25 cellular contexts compared by ENCODE assay signal in the genomic region with DNA sequence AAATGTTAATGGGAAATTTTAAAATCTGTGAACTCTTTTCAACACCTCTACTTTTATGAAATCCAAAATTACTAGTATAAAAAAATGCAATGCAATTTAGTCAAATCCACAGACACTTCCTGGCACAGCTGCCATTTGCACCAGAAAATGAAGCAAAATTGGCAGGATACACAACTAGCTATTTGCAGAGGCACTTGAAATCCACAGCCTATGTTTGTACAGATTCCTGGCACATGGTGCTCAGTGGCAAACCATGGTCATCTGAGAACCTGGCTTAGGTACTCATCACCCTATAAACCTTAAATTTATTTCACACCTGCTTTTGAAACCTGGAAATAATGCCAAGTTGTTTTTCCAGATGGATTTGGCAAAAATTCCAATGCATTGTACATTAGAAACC. TPM values are rescaled to one million over a fixed set of nuclear protein-coding genes. Genes with fewer than 3 reads are reported as not detected.
DNase-seq lines count a peak whose midpoint lies in the region; ATAC-seq and TF ChIP-seq lines count a peak whose summit lies in the region.
"Had no signal": no experiment of that assay in that cellular context is flagged by ENCODE, and none has a peak within 500 bp of the region (broad histone marks: within the 10 kb centered on the region; RNA-seq: fewer than 3 reads in every experiment).

No MANE protein-coding gene starts in this region.

- DNase-seq in heart left ventricle (peak in 1 of 5 donors; percentile 12), Right ventricle myocardium inferior (ENCODE audit: missing footprints) (no peak), NCI-H146 (lab: John Stamatoyannopoulos, UW) (peak; percentile 66), NCI-H69 (lab: John Stamatoyannopoulos, UW) (peak; percentile 73), superior temporal gyrus (ENCODE audit: extremely low spot score) (peak; percentile 64), ascending aorta (ENCODE audit: low spot score in 2 of 2) (no peak), SK-N-SH (no peak)
- no peak for DNase-seq in stimulated activated CD4-positive, alpha-beta T cell treated with anti-CD3 and anti-CD28 coated beads, Interleukin-4, amount 100 ng/mL, for 1 hour
- DNase-seq: activated CD4-positive, alpha-beta T cell treated with anti-CD3 and anti-CD28 coated beads for 1 hour; activated CD8-positive, alpha-beta memory T cell treated with anti-CD3 and anti-CD28 coated beads for 24 hours; activated T-cell treated with anti-CD3 and anti-CD28 coated beads, Interleukin-2, amount 50 U/mL, for 4 hours; aorta; H7; MM.1S; NCI-H1930; stimulated activated CD4-positive, alpha-beta T cell treated with anti-CD3 and anti-CD28 coated beads, Interleukin-1b, Interleukin-23, amount 100 ng/mL, for 48 hours; stimulated activated naive CD4-positive, alpha-beta T cell; SW 1271; transverse colon had no signal

- TF ChIP-seq POLR2A in heart left ventricle (IDR thresholded peaks at IDR 0.05), result no peak

- no peaks in the 10 kb centered on the region for H3K36me3 ChIP-seq in heart left ventricle
- H3K36me3 ChIP-seq in ascending aorta, result no peaks in the 10 kb centered on the region
- H3K36me3 ChIP-seq in SK-N-SH (replicated peaks in 1 of 2; ENCODE audit: control insufficient read depth in 1 of 2, insufficient read depth in 2 of 2, low read length in 1 of 2), result no peaks in the 10 kb centered on the region
- H3K36me3 ChIP-seq: neural progenitor cell, transverse colon had no signal

- intact Hi-C loops in heart left ventricle (cut with DNase I) (no loop called here), Right ventricle myocardium inferior (cut with DNase I) (no loop called here), ascending aorta (cut with DNase I) (no loop called here)

- H3K9me3 ChIP-seq in heart left ventricle (no peaks in the 10 kb centered on the region), ascending aorta (no peaks in the 10 kb centered on the region), SK-N-SH (no peaks in the 10 kb centered on the region)
- H3K9me3 ChIP-seq: transverse colon had no signal

- H3K9ac ChIP-seq in SK-N-SH, result no peak overlapping the region
- H3K9ac ChIP-seq: neural progenitor cell had no signal

- no peaks in the 10 kb centered on the region for H3K9me2 ChIP-seq in SK-N-SH

- CTCF ChIA-PET in SK-N-SH (lab: Yijun Ruan, JAX), result interaction anchor here (0.8 to 1.1 kb wide), 2 partner anchors 63 to 191 kb away, joined by 3 read pairs; no protein-coding TSS in a partner anchor

- no peaks in the 10 kb centered on the region for H3F3A ChIP-seq in SK-N-SH (replicated peaks; ENCODE audit: insufficient read depth)

- H3K4me3 ChIP-seq in heart left ventricle, result no peak overlapping the region
- no peak overlapping the region for H3K4me3 ChIP-seq in ascending aorta
- no peak overlapping the region for H3K4me3 ChIP-seq in SK-N-SH (ENCODE audit: low read depth in 2 of 2, low read length in 1 of 2)
- H3K4me3 ChIP-seq: neural progenitor cell, transverse colon had no signal

- no peak for TF ChIP-seq RAD21 in SK-N-SH (IDR thresholded peaks at IDR 0.05; ENCODE audit: low read length)

- peaks cover 0 to 23% (median 4%) of the 10 kb centered on the region in 12 donors for H3K4me1 ChIP-seq in heart left ventricle
- no peaks in the 10 kb centered on the region for H3K4me1 ChIP-seq in ascending aorta
- no peaks in the 10 kb centered on the region for H3K4me1 ChIP-seq in SK-N-SH (ENCODE audit: control insufficient read depth in 1 of 2, insufficient read depth in 2 of 2, low read depth in 1 of 2, low read length in 1 of 2)
- H3K4me1 ChIP-seq: neural progenitor cell, transverse colon had no signal

- H3K79me2 ChIP-seq in SK-N-SH (ENCODE audit: insufficient read depth), result no peaks in the 10 kb centered on the region

- POLR2A ChIA-PET in SK-N-SH (lab: Yijun Ruan, JAX), result no interaction called here

- ATAC-seq in heart left ventricle, result peak; percentile 54 to 74 (median 72)
- ATAC-seq in Right ventricle myocardium inferior, result no peak
- ATAC-seq: activated T-cell treated with anti-CD3 and anti-CD28 coated beads, Interleukin-2, amount 50 U/mL, for 4 hours had no signal

- no peak overlapping the region for H2AFZ ChIP-seq in SK-N-SH (ENCODE audit: low read depth)

- H3K27ac ChIP-seq in heart left ventricle, result peak overlapping the region in 1 of 12 donors; percentile 17
- H3K27ac ChIP-seq in ascending aorta, result no peak overlapping the region
- no peak overlapping the region for H3K27ac ChIP-seq in SK-N-SH (ENCODE audit: low read depth in 2 of 2, low read length in 1 of 2)
- H3K27ac ChIP-seq: neural progenitor cell, RWPE1, transverse colon had no signal

- no peaks in the 10 kb centered on the region for H4K20me1 ChIP-seq in SK-N-SH (ENCODE audit: insufficient read depth)

- TF ChIP-seq CTCF in heart left ventricle (IDR thresholded peaks at IDR 0.05), result no peak
- TF ChIP-seq CTCF in ascending aorta (IDR thresholded peaks at IDR 0.05), result no peak
- no peak for TF ChIP-seq CTCF in SK-N-SH (IDR thresholded peaks at IDR 0.05)

- no peaks in the 10 kb centered on the region for H3K27me3 ChIP-seq in heart left ventricle
- H3K27me3 ChIP-seq in ascending aorta, result no peaks in the 10 kb centered on the region
- H3K27me3 ChIP-seq in SK-N-SH (ENCODE audit: insufficient read depth), result no peaks in the 10 kb centered on the region
- H3K27me3 ChIP-seq: neural progenitor cell, transverse colon had no signal

- TF ChIP-seq EP300 in SK-N-SH (IDR thresholded peaks at IDR 0.05; ENCODE audit: borderline replicate concordance in 1 of 2, low read depth in 1 of 2, low read length in 1 of 2), result no peak

- no peak overlapping the region for H3K4me2 ChIP-seq in SK-N-SH
- H3K4me2 ChIP-seq: neural progenitor cell had no signal

TF ChIP-seq in SK-N-SH, 30 proteins besides CTCF, POLR2A, EP300 and RAD21 (continues in another document):
- TF ChIP-seq RFX5 (IDR thresholded peaks at IDR 0.05; ENCODE audit: low read length) (no peak), MXI1 (IDR thresholded peaks at IDR 0.05; ENCODE audit: low read depth, low read length) (no peak), RXRA (IDR thresholded peaks at IDR 0.05; ENCODE audit: borderline replicate concordance, low read depth) (no peak), GATA2 (CRISPR knock-in tag; IDR thresholded peaks at IDR 0.05) (no peak), YY1 (IDR thresholded peaks at IDR 0.05; ENCODE audit: low read depth) (no peak), FOXM1 (IDR thresholded peaks at IDR 0.05; ENCODE audit: low read depth) (no peak), ELF1 (IDR thresholded peaks at IDR 0.05) (no peak), SIN3A (IDR thresholded peaks at IDR 0.05; ENCODE audit: borderline replicate concordance, low read depth, low read length) (no peak), NRF1 (IDR thresholded peaks at IDR 0.05; ENCODE audit: low read depth, low read length) (no peak)
- TF ChIP-seq, protein P1, sequence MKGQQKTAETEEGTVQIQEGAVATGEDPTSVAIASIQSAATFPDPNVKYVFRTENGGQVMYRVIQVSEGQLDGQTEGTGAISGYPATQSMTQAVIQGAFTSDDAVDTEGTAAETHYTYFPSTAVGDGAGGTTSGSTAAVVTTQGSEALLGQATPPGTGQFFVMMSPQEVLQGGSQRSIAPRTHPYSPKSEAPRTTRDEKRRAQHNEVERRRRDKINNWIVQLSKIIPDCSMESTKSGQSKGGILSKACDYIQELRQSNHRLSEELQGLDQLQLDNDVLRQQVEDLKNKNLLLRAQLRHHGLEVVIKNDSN (IDR thresholded peaks at IDR 0.05; ENCODE audit: borderline replicate concordance, low read depth), result no peak
- TF ChIP-seq, protein P2, sequence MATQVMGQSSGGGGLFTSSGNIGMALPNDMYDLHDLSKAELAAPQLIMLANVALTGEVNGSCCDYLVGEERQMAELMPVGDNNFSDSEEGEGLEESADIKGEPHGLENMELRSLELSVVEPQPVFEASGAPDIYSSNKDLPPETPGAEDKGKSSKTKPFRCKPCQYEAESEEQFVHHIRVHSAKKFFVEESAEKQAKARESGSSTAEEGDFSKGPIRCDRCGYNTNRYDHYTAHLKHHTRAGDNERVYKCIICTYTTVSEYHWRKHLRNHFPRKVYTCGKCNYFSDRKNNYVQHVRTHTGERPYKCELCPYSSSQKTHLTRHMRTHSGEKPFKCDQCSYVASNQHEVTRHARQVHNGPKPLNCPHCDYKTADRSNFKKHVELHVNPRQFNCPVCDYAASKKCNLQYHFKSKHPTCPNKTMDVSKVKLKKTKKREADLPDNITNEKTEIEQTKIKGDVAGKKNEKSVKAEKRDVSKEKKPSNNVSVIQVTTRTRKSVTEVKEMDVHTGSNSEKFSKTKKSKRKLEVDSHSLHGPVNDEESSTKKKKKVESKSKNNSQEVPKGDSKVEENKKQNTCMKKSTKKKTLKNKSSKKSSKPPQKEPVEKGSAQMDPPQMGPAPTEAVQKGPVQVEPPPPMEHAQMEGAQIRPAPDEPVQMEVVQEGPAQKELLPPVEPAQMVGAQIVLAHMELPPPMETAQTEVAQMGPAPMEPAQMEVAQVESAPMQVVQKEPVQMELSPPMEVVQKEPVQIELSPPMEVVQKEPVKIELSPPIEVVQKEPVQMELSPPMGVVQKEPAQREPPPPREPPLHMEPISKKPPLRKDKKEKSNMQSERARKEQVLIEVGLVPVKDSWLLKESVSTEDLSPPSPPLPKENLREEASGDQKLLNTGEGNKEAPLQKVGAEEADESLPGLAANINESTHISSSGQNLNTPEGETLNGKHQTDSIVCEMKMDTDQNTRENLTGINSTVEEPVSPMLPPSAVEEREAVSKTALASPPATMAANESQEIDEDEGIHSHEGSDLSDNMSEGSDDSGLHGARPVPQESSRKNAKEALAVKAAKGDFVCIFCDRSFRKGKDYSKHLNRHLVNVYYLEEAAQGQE (IDR thresholded peaks at IDR 0.05; ENCODE audit: low read depth, low read length), result no peak

RNA-seq across cellular contexts. Expression of a gene that starts 20.2 kb away (rescaled TPM):
- total RNA-seq in heart left ventricle (10 to 100 TPM; 31.4 to 89.6 (median 45.9) TPM), Right ventricle myocardium inferior (63.9 TPM), ascending aorta (20.3 TPM)
- polyA plus RNA-seq in heart left ventricle (10 to 100 TPM in 1 of 2 donors, 1 to 10 TPM in 1; 6.2 to 14.9 TPM), SK-N-SH (2012; rRNA removed) (0.16 and 0.29 TPM in 2 replicates)
- 0.18 and 0.29 TPM in 2 replicates for polyA plus RNA-seq in SK-N-SH (2012; cell fraction: cytosol; rRNA removed)
- polyA plus RNA-seq in SK-N-SH (2012; cell fraction: nucleus; rRNA removed), result 0.18 and 0.21 TPM in 2 replicates

RNA-seq across cellular contexts. Expression of a gene that starts 58.8 kb away (rescaled TPM):
- total RNA-seq in heart left ventricle (not detected), Right ventricle myocardium inferior (not detected), ascending aorta (not detected)
- polyA plus RNA-seq in heart left ventricle (not detected), SK-N-SH (2012; rRNA removed) (not detected in 2 replicates)
- 0.05 TPM in 1 of 2 replicates, not detected in the other for polyA plus RNA-seq in SK-N-SH (2012; cell fraction: cytosol; rRNA removed)
- not detected in 2 replicates for polyA plus RNA-seq in SK-N-SH (2012; cell fraction: nucleus; rRNA removed)
- total RNA-seq: activated T-cell treated with anti-CD3 and anti-CD28 coated beads, Interleukin-2, amount 50 U/mL, for 4 hours; aorta; posterior vena cava; skeletal muscle tissue had no signal
- polyA plus RNA-seq: AG04450, CD14-positive monocyte had no signal

Comparison
In these comparisons a context has a peak if more than half of its experiments do, and no peak if none do; other contexts are left out.
1. DNase-seq: peak in NCI-H146 (single experiment), NCI-H69 (single experiment) and superior temporal gyrus (single experiment); none in Right ventricle myocardium inferior (single experiment), stimulated activated CD4-positive, alpha-beta T cell treated with anti-CD3 and anti-CD28 coated beads, Interleukin-4, amount 100 ng/mL, for 1 hour (single experiment), ascending aorta (0 of 2) and SK-N-SH (single experiment).